In the genomic region with DNA sequence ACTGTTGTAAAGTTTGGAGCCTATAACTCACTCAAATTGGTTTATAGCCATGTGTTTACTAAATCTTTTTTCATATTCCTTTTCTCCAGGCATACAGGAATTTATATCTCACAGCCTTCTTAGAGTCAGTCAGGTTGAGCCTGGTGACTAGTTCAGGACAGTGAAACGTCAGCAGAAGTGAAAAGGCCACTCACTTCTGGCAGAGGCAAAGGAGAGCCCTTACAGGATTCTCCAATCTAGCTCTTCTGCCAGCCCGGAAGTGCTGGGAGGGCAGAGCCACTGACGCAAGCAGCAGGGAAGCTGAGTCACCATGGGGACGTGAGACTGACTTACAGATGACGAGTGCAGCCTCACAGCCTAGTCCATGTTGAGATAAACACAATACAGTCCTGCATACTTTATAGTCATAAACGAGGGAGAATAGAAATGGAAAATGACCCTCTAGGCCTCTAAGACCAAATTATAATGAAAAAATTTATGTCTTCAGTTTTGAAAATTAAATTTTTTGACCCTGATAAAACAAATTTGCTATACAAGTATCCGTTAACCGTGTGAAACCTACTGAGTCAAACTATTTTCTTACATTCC, we compare ENCODE assay signal across 8 cellular contexts. TPM values are rescaled to one million over a fixed set of nuclear protein-coding genes. Genes with fewer than 3 reads are reported as not detected.
A peak's percentile ranks its signal among the peaks of the same experiment; 100 is the strongest.
DNase-seq lines count a peak whose midpoint lies in the region; ATAC-seq lines count a peak whose summit lies in the region.

No MANE protein-coding gene starts in this region.

- intact Hi-C loops in left colon (cut with DNase I, micrococcal nuclease): loop anchor here in 1 of 2 donors (10.0 kb wide), 1 partner anchor 153 kb away; a partner anchor contains a TSS

- peak; percentile 87 for DNase-seq in 8988T
- DNase-seq in NCI-H510A (lab: John Stamatoyannopoulos, UW): peak; percentile 94
- DNase-seq in activated CD4-positive, alpha-beta T cell treated with anti-CD3 and anti-CD28 coated beads for 4 hours: peak; percentile 81 to 83
- DNase-seq in left colon: peak; percentile 89 to 98
- DNase-seq in stimulated activated CD4-positive, alpha-beta T cell treated with anti-CD3 and anti-CD28 coated beads, Interleukin-1b, Interleukin-23, amount 100 ng/mL, for 4 hours (ENCODE audit: low read depth in 2 of 2): peak; percentile 69 to 73

- peak overlapping the region; percentile 80 for H3K27ac ChIP-seq in cingulate gyrus (ENCODE audit: low read depth, low read length)

- ATAC-seq in GM18867 (IDR thresholded peaks at IDR 0.05; ENCODE audit: unreplicated experiment) (peak; percentile 66), HG03280 (IDR thresholded peaks at IDR 0.05; ENCODE audit: unreplicated experiment) (peak; percentile 62), left colon (peak; percentile 89)

RNA-seq across cellular contexts. Expression of a gene that starts 1.3 kb away (rescaled TPM):
- not detected for total RNA-seq in left colon

RNA-seq across cellular contexts. Expression of a gene that starts 1.4 kb away (rescaled TPM):
- total RNA-seq in left colon: 10 to 100 TPM; 22.0 to 28.4 TPM

RNA-seq across cellular contexts. Expression of a gene that starts 53.9 kb away (rescaled TPM):
- total RNA-seq in left colon: 1 to 10 TPM; 3.6 to 8.9 TPM

Comparison
In these comparisons a context has a peak if more than half of its experiments do, and no peak if none do; other contexts are left out.
1. Peak in every context shown above with its lines: DNase-seq, ATAC-seq and H3K27ac ChIP-seq.